21 cellular contexts compared by ENCODE assay signal in the genomic region with DNA sequence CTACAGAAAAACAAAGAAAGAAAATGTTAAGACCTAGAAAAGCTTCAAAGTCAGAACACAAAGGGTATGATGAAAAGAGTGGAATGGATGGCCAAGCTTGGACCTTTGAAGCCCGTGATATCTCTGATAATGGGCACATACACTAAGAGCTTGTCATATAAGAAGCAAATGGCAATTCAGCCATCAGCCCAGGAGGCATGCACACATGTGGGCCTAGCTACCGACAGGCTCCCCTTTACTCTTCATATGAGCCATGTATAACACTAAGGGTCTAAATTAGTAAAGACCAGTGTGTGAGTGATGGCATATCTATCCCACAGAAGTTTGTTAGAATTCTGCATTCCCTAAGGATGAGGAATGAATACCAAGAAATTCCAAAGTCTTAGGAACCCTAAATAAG.
"Had no signal": no experiment of that assay in that cellular context is flagged by ENCODE, and none has a peak within 500 bp of the region (broad histone marks: within the 10 kb centered on the region; RNA-seq: fewer than 3 reads in every experiment).

No MANE protein-coding gene starts in this region.

- H3K36me3 ChIP-seq: colonic mucosa, uterus had no signal

- H3K9me3 Mint-ChIP-seq: memory B cell; naive B cell; nephron; stimulated activated effector memory CD8-positive, alpha-beta T cell treated with anti-CD3 and anti-CD28 coated beads, Interleukin-12 subunit alpha, Interleukin-12 subunit beta, amount 100 ng/mL, for 72 hours had no signal

- H3K27ac Mint-ChIP-seq: memory B cell; stimulated activated effector memory CD8-positive, alpha-beta T cell treated with anti-CD3 and anti-CD28 coated beads, Interleukin-12 subunit alpha, Interleukin-12 subunit beta, amount 100 ng/mL, for 72 hours had no signal

- ATAC-seq: left cardiac atrium; stimulated activated effector memory CD8-positive, alpha-beta T cell treated with anti-CD3 and anti-CD28 coated beads, Interleukin-12 subunit alpha, Interleukin-12 subunit beta, amount 100 ng/mL, for 72 hours had no signal

- H3K27me3 Mint-ChIP-seq: memory B cell, naive B cell had no signal

- H3K4me1 Mint-ChIP-seq: nephron had no signal

- H3K4me3 ChIP-seq: colonic mucosa, hepatocyte, left ventricle myocardium inferior, lower lobe of right lung, suprapubic skin, thyroid gland, upper lobe of left lung, uterus had no signal

- H3K4me3 Mint-ChIP-seq: memory B cell; naive B cell; nephron; stimulated activated effector memory CD8-positive, alpha-beta T cell treated with anti-CD3 and anti-CD28 coated beads, Interleukin-12 subunit alpha, Interleukin-12 subunit beta, amount 100 ng/mL, for 72 hours had no signal

- H3K27ac ChIP-seq: colonic mucosa, hepatocyte, left ventricle myocardium inferior, lower lobe of right lung, neutrophil, suprapubic skin, thyroid gland, upper lobe of left lung, uterus had no signal

- H3K4me1 ChIP-seq: colonic mucosa, lower lobe of right lung, suprapubic skin, thyroid gland, upper lobe of left lung, uterus had no signal

- DNase-seq: colonic mucosa; dermis blood vessel endothelial cell; foreskin melanocyte; kidney; left cardiac atrium; left ventricle myocardium inferior; lower lobe of right lung; midbrain; naive B cell; stimulated activated CD4-positive, alpha-beta T cell treated with anti-CD3 and anti-CD28 coated beads, Interleukin-4, amount 100 ng/mL, for 1 hour; stimulated activated CD8-positive, alpha-beta memory T cell treated with anti-CD3 and anti-CD28 coated beads, Interleukin-4, amount 100 ng/mL, for 48 hours; stimulated activated naive CD8-positive, alpha-beta T cell treated with anti-CD3 and anti-CD28 coated beads, Interleukin-15, Interleukin-2, amounts not matched to agents 100 U/mL and 50 U/mL, for 24 hours; thyroid gland; uterus had no signal

- H3K9me3 ChIP-seq: colonic mucosa, left ventricle myocardium inferior, lower lobe of right lung, neutrophil, suprapubic skin, thyroid gland, upper lobe of left lung, uterus had no signal

- H3K27me3 ChIP-seq: colonic mucosa, hepatocyte, neutrophil, suprapubic skin, thyroid gland, upper lobe of left lung, uterus had no signal
